Comparison of ENCODE assay signal across 9 cellular contexts in the genomic region with DNA sequence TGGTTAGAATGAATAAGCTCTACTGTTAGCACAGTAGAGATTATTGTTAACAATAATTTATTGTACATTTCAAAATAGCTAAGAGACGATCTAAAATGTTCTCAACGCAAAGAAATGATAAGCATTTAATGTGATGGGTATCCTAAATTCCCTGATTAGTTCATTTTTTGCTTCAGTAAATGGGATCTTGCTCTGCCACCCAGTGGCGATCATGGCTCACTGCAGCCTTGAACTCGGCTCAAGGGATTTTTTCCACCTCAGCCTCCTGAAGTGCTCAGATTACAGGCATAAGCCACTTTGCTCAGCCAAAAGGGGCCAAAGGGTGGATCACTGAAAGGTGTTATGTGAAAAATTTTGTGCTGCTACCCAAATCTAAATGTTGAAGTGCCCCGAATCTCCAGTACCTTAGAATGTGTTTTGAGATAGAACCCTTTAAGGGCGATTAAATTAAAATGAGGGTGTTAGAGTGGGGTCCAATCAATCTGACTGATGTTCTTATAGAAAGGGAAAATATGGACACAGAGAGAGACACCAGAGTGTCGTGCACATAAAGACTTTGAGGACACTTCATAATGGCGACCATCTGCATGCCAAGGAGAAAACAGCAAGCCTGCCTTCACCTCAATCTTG. TPM values are rescaled to one million over a fixed set of nuclear protein-coding genes. Genes with fewer than 3 reads are reported as not detected.
DNase-seq lines count a peak whose midpoint lies in the region; ATAC-seq, FAIRE-seq and TF ChIP-seq lines count a peak whose summit lies in the region.
"Had no signal": no experiment of that assay in that cellular context is flagged by ENCODE, and none has a peak within 500 bp of the region (broad histone marks: within the 10 kb centered on the region; RNA-seq: fewer than 3 reads in every experiment).

No MANE protein-coding gene starts in this region.

- DNase-seq in CD4-positive, CD25-positive, alpha-beta regulatory T cell: peak; percentile 36 to 70 (median 43)
- DNase-seq in PC-3 (peak; percentile 84), foreskin fibroblast (peak; percentile 59 to 87), pancreas (peak in 5 of 6 donors; percentile 16 to 69 (median 42)), upper lobe of right lung (no peak), GF-D8 (lab: John Stamatoyannopoulos, UW) (no peak)
- DNase-seq in activated T-helper 1 cell treated with anti-CD3 and anti-CD28 coated beads, Interleukin-2, amount 50 U/mL, for 16 hours (ENCODE audit: low read depth in 1 of 2, low spot score in 1 of 2): peak; percentile 21 to 30

- H3F3A ChIP-seq in PC-3 (ENCODE audit: low read length, unreplicated experiment): peaks cover 5% of the 10 kb centered on the region

- WGBS in pancreas, 2 donors: 8 to 10% methylated on average over 8 of the region's 8 CpGs

- TF ChIP-seq CTCF in HEK293 (tag by site-specific recombination; IDR thresholded peaks at IDR 0.05) (peak; percentile 42; the same call in 1 of the 2 replicates), PC-3 (conservative IDR thresholded peaks at IDR 0.05; ENCODE audit: low read depth, low read length) (peak; percentile 96), foreskin fibroblast (IDR thresholded peaks at IDR 0.05; ENCODE audit: low read depth, low read length) (peak; percentile 91), pancreas (IDR thresholded peaks at IDR 0.05) (peak; percentile 64 to 84 (median 80)), upper lobe of right lung (IDR thresholded peaks at IDR 0.05) (peak; percentile 94)

- FAIRE-seq in pancreas (lab: Jason Lieb, UNC): peak; percentile 68

- no peaks in the 10 kb centered on the region for H3K9me3 Mint-ChIP-seq in CD4-positive, CD25-positive, alpha-beta regulatory T cell

- intact Hi-C loops in PC-3 (cut with micrococcal nuclease): loop anchor here (1.0 to 5.0 kb wide), 5 partner anchors 46 to 526 kb away; partner anchors contain the start of genes PPP2R1A, ZNF616 and ZNF841
- intact Hi-C loops in pancreas (cut with DNase I): loop anchor here in 1 of 3 donors (5.0 kb wide), 1 partner anchor 101 kb away; the partner anchor contains the start of gene ZNF616
- intact Hi-C loops in upper lobe of right lung (cut with DNase I): loop anchor here (5.0 kb wide), 1 partner anchor 101 kb away; the partner anchor contains the start of gene ZNF616

- H4K20me1 ChIP-seq in PC-3 (ENCODE audit: low read length): no peaks in the 10 kb centered on the region

- no peak overlapping the region for H3K9ac ChIP-seq in PC-3 (ENCODE audit: low read length)

- BruUV-seq in PC-3 (replicated peaks; lab: Mats Ljungman, UMichigan): no TSS peak

- H3K4me1 Mint-ChIP-seq in CD4-positive, CD25-positive, alpha-beta regulatory T cell: peaks cover 0 to 7% (median 0%) of the 10 kb centered on the region in 4 donors

- no peaks in the 10 kb centered on the region for H3K79me2 ChIP-seq in PC-3 (ENCODE audit: low read length)

- H3K27me3 ChIP-seq in CD4-positive, CD25-positive, alpha-beta regulatory T cell (ENCODE audit: control insufficient read depth, insufficient read depth, low read length): no peaks in the 10 kb centered on the region
- H3K27me3 ChIP-seq in PC-3 (ENCODE audit: low read length) (no peaks in the 10 kb centered on the region), pancreas (no peaks in the 10 kb centered on the region), upper lobe of right lung (no peaks in the 10 kb centered on the region)
- H3K27me3 ChIP-seq: SJSA1 had no signal

- no peaks in the 10 kb centered on the region for H3K36me3 Mint-ChIP-seq in CD4-positive, CD25-positive, alpha-beta regulatory T cell

- H3K4me3 ChIP-seq in CD4-positive, CD25-positive, alpha-beta regulatory T cell (ENCODE audit: low read depth, low read length): no peak overlapping the region
- H3K4me3 ChIP-seq in HEK293 (ENCODE audit: low read depth, low read length) (no peak overlapping the region), PC-3 (ENCODE audit: low read length) (no peak overlapping the region), foreskin fibroblast (ENCODE audit: low read depth in 1 of 2, low read length in 2 of 2) (no peak overlapping the region), pancreas (no peak overlapping the region), upper lobe of right lung (no peak overlapping the region)
- H3K4me3 ChIP-seq: SJSA1 had no signal

- peak; percentile 65 to 66 for ATAC-seq in CD4-positive, CD25-positive, alpha-beta regulatory T cell (ENCODE audit: low read depth in 2 of 2)
- ATAC-seq in PC-3 (peak; percentile 84), pancreas (peak; percentile 73 to 98 (median 91)), upper lobe of right lung (peak; percentile 95)

- no peaks in the 10 kb centered on the region for H3K4me1 ChIP-seq in CD4-positive, CD25-positive, alpha-beta regulatory T cell (ENCODE audit: control insufficient read depth, insufficient read depth, low read length, poor library complexity, severe bottlenecking)
- no peaks in the 10 kb centered on the region for H3K4me1 ChIP-seq in HEK293 (ENCODE audit: control insufficient read depth, insufficient read depth, low read length)
- no peaks in the 10 kb centered on the region for H3K4me1 ChIP-seq in PC-3 (ENCODE audit: insufficient read depth, low read length)
- no peaks in the 10 kb centered on the region for H3K4me1 ChIP-seq in pancreas
- no peaks in the 10 kb centered on the region for H3K4me1 ChIP-seq in upper lobe of right lung
- H3K4me1 ChIP-seq: SJSA1 had no signal

- POLR2A ChIA-PET in HEK293 (lab: Yijun Ruan, JAX) (no interaction called here), PC-3 (lab: Charles Lee; ENCODE audit: unreplicated experiment) (interaction anchor here (0.5 kb wide), 1 partner anchor 93 kb away, joined by 4 read pairs; no protein-coding TSS in a partner anchor)

- no peak overlapping the region for H2AFZ ChIP-seq in PC-3 (ENCODE audit: low read length)

- no peak overlapping the region for H3K4me3 Mint-ChIP-seq in CD4-positive, CD25-positive, alpha-beta regulatory T cell

- CTCF ChIA-PET in HEK293 (lab: Yijun Ruan, JAX) (interaction anchor here (0.6 to 1.5 kb wide), 21 partner anchors 8 to 511 kb away, joined by 3 to 13 read pairs (median 4); partner anchors contain the start of gene ZNF616), PC-3 (lab: Charles Lee) (interaction anchor here (0.5 to 0.6 kb wide), 2 partner anchors 48 to 143 kb away, joined by 3 to 5 read pairs; no protein-coding TSS in a partner anchor)

- no peak overlapping the region for H3K4me2 ChIP-seq in PC-3 (ENCODE audit: low read length)

- no peaks in the 10 kb centered on the region for H3K9me2 ChIP-seq in PC-3 (replicated peaks; ENCODE audit: low read length)

- no peaks in the 10 kb centered on the region for H3K9me3 ChIP-seq in CD4-positive, CD25-positive, alpha-beta regulatory T cell (ENCODE audit: control insufficient read depth in 2 of 2, low read length in 2 of 2)
- H3K9me3 ChIP-seq in HEK293 (ENCODE audit: control insufficient read depth, insufficient read depth, low read depth, low read length): no peaks in the 10 kb centered on the region; the same call in 1 of the 2 replicates
- peaks cover 5% of the 10 kb centered on the region; the same call in 1 of the 2 replicates for H3K9me3 ChIP-seq in PC-3 (ENCODE audit: low read length)
- H3K9me3 ChIP-seq in pancreas: no peaks in the 10 kb centered on the region
- H3K9me3 ChIP-seq in upper lobe of right lung: no peaks in the 10 kb centered on the region
- H3K9me3 ChIP-seq: SJSA1 had no signal

- H3K27ac ChIP-seq in CD4-positive, CD25-positive, alpha-beta regulatory T cell (ENCODE audit: insufficient read depth, low read length, poor library complexity, severe bottlenecking): no peak overlapping the region
- no peak overlapping the region for H3K27ac ChIP-seq in HEK293 (ENCODE audit: extremely low read depth, low read depth, low read length)
- no peak overlapping the region for H3K27ac ChIP-seq in PC-3 (ENCODE audit: low read length)
- no peak overlapping the region for H3K27ac ChIP-seq in pancreas
- no peak overlapping the region for H3K27ac ChIP-seq in upper lobe of right lung
- H3K27ac ChIP-seq: SJSA1 had no signal

- H3K27ac Mint-ChIP-seq in CD4-positive, CD25-positive, alpha-beta regulatory T cell: no peak overlapping the region

- H3K27me3 Mint-ChIP-seq in CD4-positive, CD25-positive, alpha-beta regulatory T cell: no peaks in the 10 kb centered on the region

- H3K36me3 ChIP-seq in CD4-positive, CD25-positive, alpha-beta regulatory T cell (ENCODE audit: control insufficient read depth, insufficient read depth, low read length): no peaks in the 10 kb centered on the region
- H3K36me3 ChIP-seq in HEK293 (ENCODE audit: control insufficient read depth in 2 of 2, insufficient read depth in 1 of 2, low read length in 2 of 2): no peaks in the 10 kb centered on the region; a peak in 1 of 3 replicates
- no peaks in the 10 kb centered on the region for H3K36me3 ChIP-seq in PC-3 (ENCODE audit: low read depth, low read length)
- no peaks in the 10 kb centered on the region for H3K36me3 ChIP-seq in pancreas
- no peaks in the 10 kb centered on the region for H3K36me3 ChIP-seq in upper lobe of right lung
- H3K36me3 ChIP-seq: SJSA1 had no signal

TF ChIP-seq in HEK293, 187 proteins besides CTCF, POLR2A, EP300 and RAD21 (continues in another document):
- TF ChIP-seq ZNF138 (tag by site-specific recombination; IDR thresholded peaks at IDR 0.05; ENCODE audit: borderline replicate concordance) (no peak), ZNF701 (tag by site-specific recombination; IDR thresholded peaks at IDR 0.05) (no peak), ZNF664 (tag by site-specific recombination; IDR thresholded peaks at IDR 0.05) (0 out of 2 replicates have a peak, but pooled peaks have one; percentile 24)

RNA-seq across cellular contexts. Expression of gene ZNF766, which starts 31.5 kb away (rescaled TPM):
- total RNA-seq in CD4-positive, CD25-positive, alpha-beta regulatory T cell: 31.9 TPM
- polyA plus RNA-seq in CD4-positive, CD25-positive, alpha-beta regulatory T cell: 10 to 100 TPM; 39.1 to 62.4 (median 59.8) TPM
- total RNA-seq in PC-3 (2014; rRNA removed) (9.1 and 11.7 TPM in 2 replicates), pancreas (10 to 100 TPM in 1 of 6 donors, 1 to 10 TPM in 5; 4.9 to 12.5 (median 7.2) TPM), upper lobe of right lung (17.5 TPM)
- 1 to 10 TPM; 2.1 to 4.0 TPM for polyA plus RNA-seq in pancreas

RNA-seq across cellular contexts. Expression of gene PPP2R1A, which starts 48.0 kb away (rescaled TPM):
- total RNA-seq in CD4-positive, CD25-positive, alpha-beta regulatory T cell: 180 TPM
- polyA plus RNA-seq in CD4-positive, CD25-positive, alpha-beta regulatory T cell: 100 to 1,000 TPM; 170 to 212 (median 180) TPM
- total RNA-seq in PC-3 (2014; rRNA removed) (336 and 427 TPM in 2 replicates), pancreas (100 to 1,000 TPM in 3 of 6 donors, 10 to 100 TPM in 3; 70.9 to 119 (median 99.1) TPM), upper lobe of right lung (160 TPM)
- 100 to 1,000 TPM in 1 of 2 donors, 10 to 100 TPM in 1; 89.1 to 108 TPM for polyA plus RNA-seq in pancreas

RNA-seq across cellular contexts. Expression of gene ZNF480, which starts 59.1 kb away (rescaled TPM):
- total RNA-seq in CD4-positive, CD25-positive, alpha-beta regulatory T cell: 7.0 TPM
- 10 to 100 TPM; 14.1 to 20.5 (median 16.1) TPM for polyA plus RNA-seq in CD4-positive, CD25-positive, alpha-beta regulatory T cell
- total RNA-seq in PC-3 (2014; rRNA removed) (7.3 and 9.6 TPM in 2 replicates), pancreas (1 to 10 TPM; 4.6 to 9.4 (median 5.2) TPM), upper lobe of right lung (8.8 TPM)
- polyA plus RNA-seq in pancreas: 1 to 10 TPM; 2.5 to 3.4 TPM

Comparison
In these comparisons a context has a peak if more than half of its experiments do, and no peak if none do; other contexts are left out.
1. DNase-seq: peak in CD4-positive, CD25-positive, alpha-beta regulatory T cell (3 of 3), PC-3 (single experiment), activated T-helper 1 cell treated with anti-CD3 and anti-CD28 coated beads, Interleukin-2, amount 50 U/mL, for 16 hours (2 of 2), foreskin fibroblast (2 of 2) and pancreas (5 of 6); none in upper lobe of right lung (single experiment) and GF-D8 (single experiment).
2. CTCF ChIP-seq: peak in every context shown above with its lines; median percentile 96 in PC-3; 94 in upper lobe of right lung; 91 in foreskin fibroblast; 80 in pancreas; 42 in HEK293.
3. Peak in every context shown above with its lines, with median percentiles within 50 percentile points of each other: ATAC-seq.